8 cellular contexts compared by ENCODE assay signal in genomic region chr10:75407716-75408511, GRCh38. TPM values are rescaled to one million over a fixed set of nuclear protein-coding genes. Genes with fewer than 3 reads are reported as not detected.
A peak's percentile ranks its signal among the peaks of the same experiment; 100 is the strongest.
DNase-seq lines count a peak whose midpoint lies in the region; ATAC-seq and TF ChIP-seq lines count a peak whose summit lies in the region.

No MANE protein-coding gene starts in this region.

- H3K27ac ChIP-seq in GM23248 (no peak overlapping the region), right atrium auricular region (peak overlapping the region; percentile 88 to 95), sigmoid colon (peak overlapping the region; percentile 85 to 98 (median 88))

- no peaks in the 10 kb centered on the region for H3K36me3 ChIP-seq in GM23248 (ENCODE audit: low read depth)
- no peaks in the 10 kb centered on the region for H3K36me3 ChIP-seq in right atrium auricular region
- H3K36me3 ChIP-seq in sigmoid colon: no peaks in the 10 kb centered on the region

- H3K27me3 ChIP-seq in GM23248 (replicated peaks; ENCODE audit: insufficient read depth): no peaks in the 10 kb centered on the region
- H3K27me3 ChIP-seq in right atrium auricular region: no peaks in the 10 kb centered on the region
- no peaks in the 10 kb centered on the region for H3K27me3 ChIP-seq in sigmoid colon

- no peaks in the 10 kb centered on the region for H3K4me1 ChIP-seq in GM23248 (ENCODE audit: insufficient read depth)
- H3K4me1 ChIP-seq in right atrium auricular region: peaks cover 0 to 37% of the 10 kb centered on the region in 2 donors
- H3K4me1 ChIP-seq in sigmoid colon: peaks cover 0 to 43% (median 27%) of the 10 kb centered on the region in 4 donors

- peak overlapping the region; percentile 50 for H3K4me3 Mint-ChIP-seq in activated CD8-positive, alpha-beta T cell treated with anti-CD3 and anti-CD28 coated beads, Interleukin-2, amount 10 ng/mL, durations not matched to agents 7 days and 5 days

- peaks cover 3% of the 10 kb centered on the region for H3K36me3 Mint-ChIP-seq in activated CD8-positive, alpha-beta T cell treated with anti-CD3 and anti-CD28 coated beads, Interleukin-2, amount 10 ng/mL, durations not matched to agents 7 days and 5 days (ENCODE audit: low read depth)

- no peak overlapping the region for H3K27ac Mint-ChIP-seq in activated CD8-positive, alpha-beta T cell treated with anti-CD3 and anti-CD28 coated beads, Interleukin-2, amount 10 ng/mL, durations not matched to agents 7 days and 5 days

- 0 out of 2 replicates have a peak, but pooled peaks cover 4% of the 10 kb centered on the region for H3F3A ChIP-seq in GM23248 (ENCODE audit: insufficient read depth)

- in situ Hi-C loops in GM23248 (cut with MboI): loop anchor here (25.0 kb wide), 1 partner anchor 504 kb away; no protein-coding TSS in a partner anchor

- H3K9me3 ChIP-seq in GM23248 (ENCODE audit: low read depth) (no peaks in the 10 kb centered on the region), right atrium auricular region (no peaks in the 10 kb centered on the region), sigmoid colon (no peaks in the 10 kb centered on the region)

- H3K9ac ChIP-seq in GM23248: peak overlapping the region; percentile 86

- H3K4me3 ChIP-seq in GM23248: peak overlapping the region; percentile 99
- H3K4me3 ChIP-seq in right atrium auricular region: peak overlapping the region; percentile 76 to 92
- H3K4me3 ChIP-seq in sigmoid colon: peak overlapping the region; percentile 82 to 92 (median 87)

- ATAC-seq in activated CD8-positive, alpha-beta T cell treated with anti-CD3 and anti-CD28 coated beads, Interleukin-2, amount 10 ng/mL, durations not matched to agents 7 days and 5 days: no peak
- ATAC-seq in GM19035 (IDR thresholded peaks at IDR 0.05; ENCODE audit: unreplicated experiment) (no peak), HG02870 (IDR thresholded peaks at IDR 0.05; ENCODE audit: unreplicated experiment) (no peak), left lobe of liver (no peak)

- no peaks in the 10 kb centered on the region for H3K9me3 Mint-ChIP-seq in activated CD8-positive, alpha-beta T cell treated with anti-CD3 and anti-CD28 coated beads, Interleukin-2, amount 10 ng/mL, durations not matched to agents 7 days and 5 days (ENCODE audit: insufficient read depth)

- no peak for TF ChIP-seq POLR2A in sigmoid colon (IDR thresholded peaks at IDR 0.05)

- TF ChIP-seq EP300 in sigmoid colon (IDR thresholded peaks at IDR 0.05): no peak

- no peaks in the 10 kb centered on the region for H3K9me2 ChIP-seq in GM23248 (ENCODE audit: insufficient read depth)

- POLR2A ChIA-PET in activated CD8-positive, alpha-beta T cell treated with anti-CD3 and anti-CD28 coated beads, Interleukin-2, amount 10 ng/mL, durations not matched to agents 7 days and 5 days (lab: Charles Lee): no interaction called here

- intact Hi-C loops in sigmoid colon (cut with DNase I): loop anchor here (2.0 to 10.0 kb wide), 2 partner anchors 101 to 1577 kb away; no protein-coding TSS in a partner anchor

- peak overlapping the region; percentile 97 for H2AFZ ChIP-seq in GM23248

- CTCF ChIA-PET in activated CD8-positive, alpha-beta T cell treated with anti-CD3 and anti-CD28 coated beads, Interleukin-2, amount 10 ng/mL, durations not matched to agents 7 days and 5 days (lab: Charles Lee): interaction anchor here (0.8 kb wide), 1 partner anchor 13 kb away, joined by 3 read pairs; no protein-coding TSS in a partner anchor

- peak; percentile 51 for DNase-seq in GM23248
- DNase-seq in activated CD8-positive, alpha-beta T cell treated with anti-CD3 and anti-CD28 coated beads, Interleukin-2, amount 10 ng/mL, durations not matched to agents 7 days and 5 days: no peak
- DNase-seq in right atrium auricular region (ENCODE audit: low spot score): peak; percentile 74
- DNase-seq in sigmoid colon: no peak
- DNase-seq in foreskin melanocyte: no peak
- DNase-seq in left lobe of liver (ENCODE audit: low spot score): no peak

- peaks cover 77% of the 10 kb centered on the region for H3K27me3 Mint-ChIP-seq in activated CD8-positive, alpha-beta T cell treated with anti-CD3 and anti-CD28 coated beads, Interleukin-2, amount 10 ng/mL, durations not matched to agents 7 days and 5 days (ENCODE audit: low read depth)

- peak overlapping the region; percentile 92 for H3K4me2 ChIP-seq in GM23248 (ENCODE audit: unreplicated experiment)

- 34% methylated on average over 67 to 68 of the region's 68 CpGs for WGBS in GM23248 (ENCODE audit: low coverage in 1 of 2, low lambda C conversion rate in 2 of 2, missing lambda C conversion rate in 2 of 2), 2 experiments
- 4 to 17% methylated on average over 68 of the region's 68 CpGs for WGBS in sigmoid colon, 2 donors

- TF ChIP-seq CTCF in right atrium auricular region (IDR thresholded peaks at IDR 0.05) (peak in 1 of 2 donors; percentile 33), sigmoid colon (IDR thresholded peaks at IDR 0.05) (no peak)

- H3K79me2 ChIP-seq in GM23248 (ENCODE audit: insufficient read depth): peaks cover 27% of the 10 kb centered on the region; the same call in 1 of the 2 replicates

- no peaks in the 10 kb centered on the region for H4K20me1 ChIP-seq in GM23248 (ENCODE audit: insufficient read depth)

- H3K4me1 Mint-ChIP-seq in activated CD8-positive, alpha-beta T cell treated with anti-CD3 and anti-CD28 coated beads, Interleukin-2, amount 10 ng/mL, durations not matched to agents 7 days and 5 days (ENCODE audit: low read depth): peaks cover 28% of the 10 kb centered on the region

RNA-seq across cellular contexts. Expression of gene ZNF503, which starts 6.3 kb away (rescaled TPM):
- total RNA-seq in GM23248 (2014; rRNA removed; shearing (Covaris generic)): 16.1 and 17.5 TPM in 2 replicates
- polyA plus RNA-seq in GM23248 (2016; fragmentation: Nextera tagmentation; extraction: Ambion mirVana) (15.4 and 15.7 TPM in 2 replicates), sigmoid colon (1 to 10 TPM; 2.3 to 6.3 (median 5.4) TPM)
- under 1 TPM in 1 of 2 experiments, not detected in 1; 0.26 TPM for total RNA-seq in activated CD8-positive, alpha-beta T cell treated with anti-CD3 and anti-CD28 coated beads, Interleukin-2, amount 10 ng/mL, durations not matched to agents 7 days and 5 days
- total RNA-seq in right atrium auricular region (1 to 10 TPM; 8.9 to 9.8 TPM), sigmoid colon (10 to 100 TPM; 10.0 to 20.3 (median 18.2) TPM), left lobe of liver (7.3 TPM)

RNA-seq across cellular contexts. Expression of gene LRMDA, which starts 23.5 kb away (rescaled TPM):
- total RNA-seq in GM23248 (2014; rRNA removed; shearing (Covaris generic)): 0.13 TPM in 1 of 2 replicates, not detected in the other
- 2.1 and 2.6 TPM in 2 replicates for polyA plus RNA-seq in GM23248 (2016; fragmentation: Nextera tagmentation; extraction: Ambion mirVana)
- not detected for total RNA-seq in activated CD8-positive, alpha-beta T cell treated with anti-CD3 and anti-CD28 coated beads, Interleukin-2, amount 10 ng/mL, durations not matched to agents 7 days and 5 days
- 10 to 100 TPM in 1 of 2 donors, 1 to 10 TPM in 1; 6.1 to 19.1 TPM for total RNA-seq in right atrium auricular region
- 10 to 100 TPM in 3 of 4 donors, 1 to 10 TPM in 1; 5.7 to 22.2 (median 13.7) TPM for total RNA-seq in sigmoid colon
- 1 to 10 TPM; 2.8 to 9.0 (median 4.2) TPM for polyA plus RNA-seq in sigmoid colon
- 9.1 TPM for total RNA-seq in left lobe of liver

Comparison
In these comparisons a context has a peak if more than half of its experiments do, and no peak if none do; other contexts are left out.
1. DNase-seq: peak in GM23248 (single experiment) and right atrium auricular region (single experiment); none in activated CD8-positive, alpha-beta T cell treated with anti-CD3 and anti-CD28 coated beads, Interleukin-2, amount 10 ng/mL, durations not matched to agents 7 days and 5 days (single experiment), sigmoid colon (single experiment), foreskin melanocyte (single experiment) and left lobe of liver (single experiment).
2. Peak in every context shown above with its lines, with median percentiles within 50 percentile points of each other: H3K4me3 ChIP-seq.